ENCODE assay signal across 14 cellular contexts in genomic region chr17:40817103-40817682, GRCh38. TPM values are rescaled to one million over a fixed set of nuclear protein-coding genes. Genes with fewer than 3 reads are reported as not detected.
DNase-seq lines count a peak whose midpoint lies in the region; ATAC-seq and TF ChIP-seq lines count a peak whose summit lies in the region.
"Had no signal": no experiment of that assay in that cellular context is flagged by ENCODE, and none has a peak within 500 bp of the region (broad histone marks: within the 10 kb centered on the region; RNA-seq: fewer than 3 reads in every experiment).

No MANE protein-coding gene starts in this region.

- H3K9me2 ChIP-seq in OCI-LY7 (ENCODE audit: insufficient read depth, low read length): no peaks in the 10 kb centered on the region

- WGBS in psoas muscle, 3 donors: 94 to 96% (median 95%) methylated on average over 4 of the region's 4 CpGs
- 97 to 99% methylated on average over 4 of the region's 4 CpGs for WGBS in sigmoid colon, 2 donors

- TF ChIP-seq EP300 in sigmoid colon (IDR thresholded peaks at IDR 0.05): no peak

- H3K36me3 ChIP-seq in OCI-LY7 (ENCODE audit: insufficient read depth, low read length) (peaks cover 16% of the 10 kb centered on the region), psoas muscle (ENCODE audit: insufficient read depth in 1 of 2, low read depth in 1 of 2) (peaks cover 4 to 14% of the 10 kb centered on the region in 2 donors), sigmoid colon (peaks cover 0 to 11% (median 0%) of the 10 kb centered on the region in 4 donors)
- H3K36me3 ChIP-seq: upper lobe of right lung had no signal

- H3K36me3 Mint-ChIP-seq in activated T-cell treated with anti-CD3 and anti-CD28 coated beads, Interleukin-2, amount 50 U/mL, for 24 hours (ENCODE audit: low read depth): peaks cover 34% of the 10 kb centered on the region
- peaks cover 16% of the 10 kb centered on the region for H3K36me3 Mint-ChIP-seq in central memory CD8-positive, alpha-beta T cell (ENCODE audit: insufficient read depth)

- POLR2A ChIA-PET in OCI-LY7 (lab: Charles Lee): no interaction called here

- ATAC-seq in central memory CD8-positive, alpha-beta T cell (replicated peaks; ENCODE audit: extremely low read depth, poor library complexity, severe bottlenecking): no peak
- no peak for ATAC-seq in psoas muscle
- ATAC-seq: upper lobe of right lung had no signal

- no peak for TF ChIP-seq POLR2A in sigmoid colon (IDR thresholded peaks at IDR 0.05)

- in situ Hi-C loops in GM13977 (cut with MboI; ENCODE audit: low pct_unique_long_range_greater_than_20kb, low sequenced_read_pairs, unreplicated experiment): no loop called here

- no peaks in the 10 kb centered on the region for H3K9me3 Mint-ChIP-seq in activated T-cell treated with anti-CD3 and anti-CD28 coated beads, Interleukin-2, amount 50 U/mL, for 24 hours
- H3K9me3 Mint-ChIP-seq in central memory CD8-positive, alpha-beta T cell: peaks cover 7% of the 10 kb centered on the region

- H3K27me3 Mint-ChIP-seq in activated T-cell treated with anti-CD3 and anti-CD28 coated beads, Interleukin-2, amount 50 U/mL, for 24 hours: peaks cover 28% of the 10 kb centered on the region
- peaks cover 30% of the 10 kb centered on the region for H3K27me3 Mint-ChIP-seq in central memory CD8-positive, alpha-beta T cell

- H3K27me3 ChIP-seq in psoas muscle (ENCODE audit: insufficient read depth in 3 of 3, low read length in 2 of 3): peaks cover 0 to 8% (median 0%) of the 10 kb centered on the region in 3 donors
- H3K27me3 ChIP-seq in sigmoid colon: peaks cover 0 to 9% (median 0%) of the 10 kb centered on the region in 3 donors

- peaks cover 9% of the 10 kb centered on the region; the same call in 1 of the 2 replicates for H3K79me2 ChIP-seq in OCI-LY7 (ENCODE audit: insufficient read depth, low read depth, low read length)
- H3K79me2 ChIP-seq: parathyroid adenoma had no signal

- H3K4me1 ChIP-seq in OCI-LY7 (ENCODE audit: insufficient read depth, low read length, poor library complexity, severe bottlenecking) (peaks cover 8% of the 10 kb centered on the region), psoas muscle (peaks cover 17% of the 10 kb centered on the region), sigmoid colon (peaks cover 0 to 15% (median 0%) of the 10 kb centered on the region in 4 donors)
- H3K4me1 ChIP-seq: upper lobe of right lung had no signal

- H3K4me2 ChIP-seq in OCI-LY7 (ENCODE audit: low read length): peak overlapping the region; percentile 91; the same call in 1 of the 2 replicates

- no peak overlapping the region for H2AFZ ChIP-seq in OCI-LY7 (ENCODE audit: low read length)
- H2AFZ ChIP-seq: parathyroid adenoma had no signal

- TF ChIP-seq CTCF in OCI-LY7 (conservative IDR thresholded peaks at IDR 0.05; ENCODE audit: low read length): no peak
- TF ChIP-seq CTCF in psoas muscle (IDR thresholded peaks at IDR 0.05): no peak
- TF ChIP-seq CTCF in sigmoid colon (IDR thresholded peaks at IDR 0.05): no peak
- no peak for TF ChIP-seq CTCF in GM13977 (IDR thresholded peaks at IDR 0.05; ENCODE audit: extremely low read depth, insufficient read depth, missing control alignments)

- H3K9me3 ChIP-seq in OCI-LY7 (ENCODE audit: low read length): no peaks in the 10 kb centered on the region
- no peaks in the 10 kb centered on the region for H3K9me3 ChIP-seq in psoas muscle
- peaks cover 0 to 3% (median 0%) of the 10 kb centered on the region in 4 donors for H3K9me3 ChIP-seq in sigmoid colon
- H3K9me3 ChIP-seq: upper lobe of right lung had no signal

- no peaks in the 10 kb centered on the region for H4K20me1 ChIP-seq in OCI-LY7 (ENCODE audit: insufficient read depth, low read length)

- H3K27ac ChIP-seq in OCI-LY7 (ENCODE audit: low read depth, low read length, poor library complexity, severe bottlenecking) (no peak overlapping the region), psoas muscle (no peak overlapping the region), sigmoid colon (no peak overlapping the region)
- H3K27ac ChIP-seq: parathyroid adenoma, upper lobe of right lung had no signal

- CTCF ChIA-PET in OCI-LY7 (lab: Charles Lee; ENCODE audit: unreplicated experiment): no interaction called here

- intact Hi-C loops in OCI-LY7 (cut with micrococcal nuclease; ENCODE audit: unreplicated experiment) (no loop called here), psoas muscle (cut with DNase I) (no loop called here), sigmoid colon (cut with DNase I) (loop anchor here (5.0 kb wide), 1 partner anchor 170 kb away; the partner anchor contains the start of gene SMARCE1)

- peaks cover 29% of the 10 kb centered on the region for H3K4me1 Mint-ChIP-seq in activated T-cell treated with anti-CD3 and anti-CD28 coated beads, Interleukin-2, amount 50 U/mL, for 24 hours (ENCODE audit: low read depth)
- H3K4me1 Mint-ChIP-seq in central memory CD8-positive, alpha-beta T cell: peaks cover 21% of the 10 kb centered on the region

- peak overlapping the region; percentile 78 for H3K27ac Mint-ChIP-seq in activated T-cell treated with anti-CD3 and anti-CD28 coated beads, Interleukin-2, amount 50 U/mL, for 24 hours
- peak overlapping the region; percentile 59 for H3K27ac Mint-ChIP-seq in central memory CD8-positive, alpha-beta T cell (ENCODE audit: low read depth)

- no peak for DNase-seq in activated T-cell treated with anti-CD3 and anti-CD28 coated beads, Interleukin-2, amount 50 U/mL, for 24 hours
- no peak for DNase-seq in activated T-cell treated with anti-CD3 and anti-CD28 coated beads, Interleukin-2, amount 50 U/mL, for 48 hours
- DNase-seq in OCI-LY7 (ENCODE audit: low spot score) (no peak), psoas muscle (no peak), sigmoid colon (no peak), GM13977 (ENCODE audit: low spot score) (no peak), GM19238 (ENCODE audit: insufficient read length, low spot score) (no peak)
- DNase-seq in central memory CD8-positive, alpha-beta T cell (ENCODE audit: low spot score in 2 of 2): no peak
- DNase-seq: amygdala, NCI-H1048, NCI-H2227 treated with DMSO at 0.1 percent for 48 hours, OCI-M1, upper lobe of right lung had no signal

- peak overlapping the region; percentile 95 for H3K4me3 Mint-ChIP-seq in activated T-cell treated with anti-CD3 and anti-CD28 coated beads, Interleukin-2, amount 50 U/mL, for 24 hours
- H3K4me3 Mint-ChIP-seq in central memory CD8-positive, alpha-beta T cell: peak overlapping the region; percentile 52

- BruUV-seq in OCI-LY7 (replicated peaks; lab: Mats Ljungman, UMichigan): no TSS peak

- H3K4me3 ChIP-seq in OCI-LY7 (ENCODE audit: low read depth, low read length, poor library complexity, severe bottlenecking) (peak overlapping the region; percentile 78), psoas muscle (peak overlapping the region; percentile 89), sigmoid colon (no peak overlapping the region)

RNA-seq across cellular contexts. Expression of gene KRT10, which starts 5.2 kb away (rescaled TPM):
- 6.6 and 10.7 TPM in 2 replicates for total RNA-seq in OCI-LY7 (2014; rRNA removed; shearing (Covaris generic))
- total RNA-seq in OCI-LY7 (2022) (39.7 and 44.0 TPM in 2 replicates), psoas muscle (10 to 100 TPM; 24.2 to 32.9 (median 30.5) TPM), sigmoid colon (10 to 100 TPM in 1 of 4 donors, 1 to 10 TPM in 2, under 1 TPM in 1; 0.83 to 26.0 (median 6.7) TPM)
- polyA plus RNA-seq in psoas muscle (10 to 100 TPM; 23.3 to 38.8 (median 35.3) TPM), sigmoid colon (10 to 100 TPM; 14.6 to 42.0 (median 32.4) TPM)

RNA-seq across cellular contexts. Expression of gene KRT28, which starts 17.4 kb away (rescaled TPM):
- total RNA-seq in OCI-LY7 (2014; rRNA removed; shearing (Covaris generic)): not detected in 2 replicates
- total RNA-seq in OCI-LY7 (2022) (not detected in 2 replicates), psoas muscle (not detected), sigmoid colon (not detected)
- polyA plus RNA-seq in psoas muscle (not detected), sigmoid colon (not detected)
- total RNA-seq: upper lobe of right lung had no signal

RNA-seq across cellular contexts. Expression of gene KRT27, which starts 34.8 kb away (rescaled TPM):
- not detected in 2 replicates for total RNA-seq in OCI-LY7 (2014; rRNA removed; shearing (Covaris generic))
- total RNA-seq in OCI-LY7 (2022) (not detected in 2 replicates), psoas muscle (not detected), sigmoid colon (under 1 TPM in 1 of 4 donors, not detected in 3; 0.55 TPM)
- polyA plus RNA-seq in psoas muscle (under 1 TPM in 1 of 3 donors, not detected in 2; 0.01 TPM), sigmoid colon (under 1 TPM in 1 of 3 donors, not detected in 2; 0.07 TPM)

RNA-seq across cellular contexts. Expression of gene KRT26, which starts 45.2 kb away (rescaled TPM):
- total RNA-seq in OCI-LY7 (2014; rRNA removed; shearing (Covaris generic)): not detected in 2 replicates
- total RNA-seq in OCI-LY7 (2022) (not detected in 2 replicates), psoas muscle (not detected), sigmoid colon (not detected)
- polyA plus RNA-seq in psoas muscle (not detected), sigmoid colon (not detected)
- total RNA-seq: upper lobe of right lung had no signal

RNA-seq across cellular contexts. Expression of gene KRT12, which starts 49.8 kb away (rescaled TPM):
- not detected in 2 replicates for total RNA-seq in OCI-LY7 (2014; rRNA removed; shearing (Covaris generic))
- total RNA-seq in OCI-LY7 (2022) (not detected in 2 replicates), psoas muscle (not detected), sigmoid colon (not detected)
- polyA plus RNA-seq in psoas muscle (not detected), sigmoid colon (1 to 10 TPM; 1.2 to 1.8 (median 1.3) TPM)
- total RNA-seq: upper lobe of right lung had no signal

Comparison
In these comparisons a context has a peak if more than half of its experiments do, and no peak if none do; other contexts are left out.
1. H3K4me3 ChIP-seq: peak in OCI-LY7 (single experiment) and psoas muscle (single experiment); none in sigmoid colon (0 of 4).